ENCODE assay signal across 29 cellular contexts in genomic region chr13:113577881-113578435, GRCh38.
"Had no signal": no experiment of that assay in that cellular context is flagged by ENCODE, and none has a peak within 500 bp of the region (broad histone marks: within the 10 kb centered on the region; RNA-seq: fewer than 3 reads in every experiment).

No MANE protein-coding gene starts in this region.

- FAIRE-seq: bronchial epithelial cell, TTC549 had no signal

- H3K27me3 ChIP-seq: ascending aorta had no signal

- H3K36me3 ChIP-seq: ascending aorta, cardiac muscle cell, WERI-Rb-1 had no signal

- ATAC-seq: activated CD4-positive, alpha-beta T cell treated with anti-CD3 and anti-CD28 coated beads for 36 hours; activated CD4-positive, CD25-positive, alpha-beta regulatory T cell treated with anti-CD3 and anti-CD28 coated beads, Interleukin-2, amount 50 U/mL, for 24 hours; activated CD8-positive, alpha-beta memory T cell treated with anti-CD3 and anti-CD28 coated beads, Interleukin-2, amount 10 ng/mL, durations not matched to agents 7 days and 5 days; activated CD8-positive, alpha-beta T cell treated with anti-CD3 and anti-CD28 coated beads, Interleukin-2, amount 10 ng/mL, durations not matched to agents 7 days and 5 days; activated naive CD8-positive, alpha-beta T cell treated with anti-CD3 and anti-CD28 coated beads, Interleukin-2, amount 50 U/mL, for 24 hours; WTC11 had no signal

- DNase-seq: activated CD4-positive, alpha-beta memory T cell treated with anti-CD3 and anti-CD28 coated beads, Interleukin-2, amount 10 ng/mL, durations not matched to agents 7 days and 5 days; activated CD4-positive, alpha-beta T cell treated with anti-CD3 and anti-CD28 coated beads for 1 hour; activated CD4-positive, alpha-beta T cell treated with anti-CD3 and anti-CD28 coated beads for 36 hours; activated CD4-positive, alpha-beta T cell treated with anti-CD3 and anti-CD28 coated beads for 48 hours; activated CD4-positive, alpha-beta T cell treated with anti-CD3 and anti-CD28 coated beads, Interleukin-2, amount 50 U/mL, for 48 hours; activated CD4-positive, CD25-positive, alpha-beta regulatory T cell; activated CD8-positive, alpha-beta T cell treated with anti-CD3 and anti-CD28 coated beads, Interleukin-2, amount 10 ng/mL, durations not matched to agents 7 days and 5 days; activated effector memory CD4-positive, alpha-beta T cell treated with Interleukin-2 at 50 U/mL for 16 hours; activated gamma-delta T cell; activated naive CD4-positive, alpha-beta T cell treated with anti-CD3 and anti-CD28 coated beads, Interleukin-2, amount 10 ng/mL, durations not matched to agents 7 days and 5 days; activated naive CD4-positive, alpha-beta T cell treated with Interleukin-2 at 50 U/mL for 16 hours; activated naive CD8-positive, alpha-beta T cell treated with anti-CD3 and anti-CD28 coated beads, Interleukin-2, amount 10 ng/mL, durations not matched to agents 7 days and 5 days; activated naive CD8-positive, alpha-beta T cell treated with anti-CD3 and anti-CD28 coated beads, Interleukin-2, amount 50 U/mL, for 24 hours; activated T-cell treated with anti-CD3 and anti-CD28 coated beads, Interleukin-2, amount 50 U/mL, for 24 hours; amygdala; anterior cingulate cortex; caudate nucleus; cerebellar nuclear complex; T-helper 1 cell; T-helper 2 cell; T-helper 9 cell had no signal

- H3K4me1 ChIP-seq: ascending aorta had no signal

- H3K27ac ChIP-seq: ascending aorta, cardiac muscle cell, WERI-Rb-1 had no signal

- H3K4me3 ChIP-seq: ascending aorta, cardiac muscle cell had no signal
